ENCODE assay signal across 10 cellular contexts in genomic region chr12:80149547-80150313, GRCh38. TPM values are rescaled to one million over a fixed set of nuclear protein-coding genes. Genes with fewer than 3 reads are reported as not detected.
DNase-seq lines count a peak whose midpoint lies in the region; TF ChIP-seq lines count a peak whose summit lies in the region.
"Not testable (repeated sequence)": the region's sequence is repeated elsewhere in the genome, so short reads cannot be mapped to it uniquely, and the experiment has no call there.
"Had no signal": no experiment of that assay in that cellular context is flagged by ENCODE, and none has a peak within 500 bp of the region (broad histone marks: within the 10 kb centered on the region; RNA-seq: fewer than 3 reads in every experiment).

No MANE protein-coding gene starts in this region.

- not testable (repeated sequence) for H3K27me3 ChIP-seq in PC-9 (ENCODE audit: insufficient read depth, low read depth)

- peak overlapping the region; percentile 73 for H3K4me2 ChIP-seq in PC-9

- DNase-seq in DMS53 (lab: John Stamatoyannopoulos, UW) (peak; percentile 80), NCI-H1417 (lab: John Stamatoyannopoulos, UW) (peak; percentile 29 to 53 (median 38)), NCI-H2171 treated with DMSO at 0.1 percent for 48 hours (lab: John Stamatoyannopoulos, UW) (peak; percentile 59), PC-9 (peak in 1 of 2 experiments; percentile 57)
- not testable (repeated sequence) for DNase-seq in chondrocyte (ENCODE audit: low spot score); mesothelial cell of epicardium (ENCODE audit: low spot score in 2 of 2, unreplicated experiment in 2 of 2); type B pancreatic cell (ENCODE audit: extremely low spot score, unreplicated experiment)

- not testable (repeated sequence) for H3K36me3 ChIP-seq in HEK293 (ENCODE audit: control insufficient read depth in 2 of 2, insufficient read depth in 1 of 2, low read length in 2 of 2); PC-9 (ENCODE audit: low read depth)

- peak overlapping the region; percentile 25; the same call in 1 of the 2 replicates for H3K27ac ChIP-seq in HEK293 (ENCODE audit: extremely low read depth, low read depth, low read length)
- peak overlapping the region; percentile 50 for H3K27ac ChIP-seq in PC-9

- not testable (repeated sequence) for H3K27ac Mint-ChIP-seq in chondrocyte (ENCODE audit: unreplicated experiment)
- H3K27ac Mint-ChIP-seq in mesothelial cell of epicardium (peak overlapping the region; percentile 60), type B pancreatic cell (peak overlapping the region; percentile 72)

- not testable (repeated sequence) for H3K4me1 Mint-ChIP-seq in chondrocyte (ENCODE audit: low read depth); mesothelial cell of epicardium; type B pancreatic cell (ENCODE audit: unreplicated experiment)

- CTCF ChIA-PET in HEK293 (lab: Yijun Ruan, JAX) = interaction anchor here (0.6 to 2.2 kb wide), 4 partner anchors 12 to 45 kb away, joined by 4 to 8 read pairs (median 4); no protein-coding TSS in a partner anchor
- CTCF ChIA-PET in PC-9 (lab: Charles Lee) = not testable (repeated sequence)

- not testable (repeated sequence) for H3K4me1 ChIP-seq in HEK293 (ENCODE audit: control insufficient read depth, insufficient read depth, low read length)
- peaks cover 26% of the 10 kb centered on the region for H3K4me1 ChIP-seq in PC-9 (replicated peaks; ENCODE audit: insufficient read depth)

- POLR2A ChIA-PET in HEK293 (lab: Yijun Ruan, JAX) (interaction anchor here (1.1 to 1.5 kb wide), 3 partner anchors 37 to 214 kb away, joined by 3 to 4 read pairs (median 3); no protein-coding TSS in a partner anchor), PC-9 (lab: Charles Lee; ENCODE audit: unreplicated experiment) (interaction anchor here (0.5 to 0.7 kb wide), 2 partner anchors 13 to 365 kb away, joined by 3 read pairs; no protein-coding TSS in a partner anchor)

- H2AFZ ChIP-seq in PC-9 = peak overlapping the region; percentile 83

- not testable (repeated sequence) for H3K9me3 ChIP-seq in HEK293 (ENCODE audit: control insufficient read depth, insufficient read depth, low read depth, low read length); PC-9 (ENCODE audit: insufficient read depth, low read depth)

- not testable (repeated sequence) for BruUV-seq in PC-9 (replicated peaks; lab: Mats Ljungman, UMichigan)

- H3K9me3 Mint-ChIP-seq in chondrocyte (ENCODE audit: low read depth) = peaks cover 13% of the 10 kb centered on the region
- H3K9me3 Mint-ChIP-seq in mesothelial cell of epicardium, type B pancreatic cell: not testable (repeated sequence)

- H4K20me1 ChIP-seq in PC-9 (ENCODE audit: insufficient read depth) = not testable (repeated sequence)

- H3K27me3 Mint-ChIP-seq in chondrocyte (ENCODE audit: low read depth); mesothelial cell of epicardium (ENCODE audit: low read depth); type B pancreatic cell: not testable (repeated sequence)

- H3K9me2 ChIP-seq in PC-9 (ENCODE audit: insufficient read depth) = not testable (repeated sequence)

- not testable (repeated sequence) for H3K79me2 ChIP-seq in PC-9 (ENCODE audit: low read depth)

- peak overlapping the region; percentile 27 for H3K4me3 ChIP-seq in HEK293 (ENCODE audit: low read depth, low read length)
- H3K4me3 ChIP-seq in PC-9 = peak overlapping the region; percentile 52

- H3K36me3 Mint-ChIP-seq in chondrocyte (ENCODE audit: low read depth); mesothelial cell of epicardium; type B pancreatic cell: not testable (repeated sequence)

- not testable (repeated sequence) for TF ChIP-seq CTCF in HEK293 (tag by site-specific recombination; IDR thresholded peaks at IDR 0.05); PC-9 (conservative IDR thresholded peaks at IDR 0.05); chondrocyte (IDR thresholded peaks at IDR 0.05); mesothelial cell of epicardium (IDR thresholded peaks at IDR 0.05; ENCODE audit: unreplicated experiment); type B pancreatic cell (conservative IDR thresholded peaks at IDR 0.05)

- H3K4me3 Mint-ChIP-seq in chondrocyte (ENCODE audit: unreplicated experiment) (peak overlapping the region; percentile 33), mesothelial cell of epicardium (peak overlapping the region; percentile 44), type B pancreatic cell (peak overlapping the region; percentile 78)

- H3F3A ChIP-seq in PC-9 (ENCODE audit: insufficient read depth, low read depth) = not testable (repeated sequence)

- intact Hi-C loops in PC-9 (cut with micrococcal nuclease; ENCODE audit: unreplicated experiment) = not testable (repeated sequence)

TF ChIP-seq in HEK293, 187 proteins besides CTCF, POLR2A, EP300 and RAD21 (continues in another document):
- TF ChIP-seq PRDM10 (tag by site-specific recombination; IDR thresholded peaks at IDR 0.05) (0 out of 2 replicates have a peak, but pooled peaks have one; percentile 35), PRDM4 (tag by site-specific recombination; IDR thresholded peaks at IDR 0.05) (0 out of 2 replicates have a peak, but pooled peaks have one; percentile 15), SP7 (tag by site-specific recombination; IDR thresholded peaks at IDR 0.05) (peak; percentile 61), ZBTB48 (tag by site-specific recombination; IDR thresholded peaks at IDR 0.05) (peak; percentile 97), ZNF394 (tag by site-specific recombination; IDR thresholded peaks at IDR 0.05; ENCODE audit: borderline replicate concordance) (peak; percentile 27; the same call in 1 of the 2 replicates), ZNF335 (tag by site-specific recombination; conservative IDR thresholded peaks at IDR 0.05) (peak; percentile 55), ZNF341 (tag by site-specific recombination; IDR thresholded peaks at IDR 0.05; ENCODE audit: low read depth) (peak; percentile 45), KLF1 (tag by site-specific recombination; IDR thresholded peaks at IDR 0.05) (peak; percentile 62)

RNA-seq across cellular contexts. Expression of gene OTOGL, which starts 50.4 kb away (rescaled TPM):
- total RNA-seq in PC-9 (2021) = not detected in 2 replicates
- 0.25 to 0.92 TPM in 2 of 3 replicates, not detected in the other for total RNA-seq in chondrocyte
- total RNA-seq in mesothelial cell of epicardium = 0.45 to 0.60 TPM (median 0.51 TPM) in 3 replicates
- total RNA-seq in type B pancreatic cell (ENCODE audit: low replicate concordance) = 0.27 and 0.83 TPM in 2 replicates
- total RNA-seq: CD4-positive, alpha-beta T cell; T-helper 2 cell treated with Interferon-gamma antibody and Interleukin-4, amounts not matched to agents 100 ng/mL and 5 ng/mL, for 36 hours had no signal
